ENCODE assay signal across 9 cellular contexts in genomic region chrX:71103110-71103983, GRCh38. TPM values are rescaled to one million over a fixed set of nuclear protein-coding genes. Genes with fewer than 3 reads are reported as not detected.
DNase-seq lines count a peak whose midpoint lies in the region; ATAC-seq, FAIRE-seq and TF ChIP-seq lines count a peak whose summit lies in the region.
"Had no signal": no experiment of that assay in that cellular context is flagged by ENCODE, and none has a peak within 500 bp of the region (broad histone marks: within the 10 kb centered on the region; RNA-seq: fewer than 3 reads in every experiment).

No MANE protein-coding gene starts in this region.

- H3K9me1 ChIP-seq in K562 (ENCODE audit: control insufficient read depth, insufficient read depth, low read length), result no peaks in the 10 kb centered on the region

- peak; percentile 65 for ATAC-seq in GM23338
- ATAC-seq in K562, result peak; percentile 82
- peak; percentile 60 to 84 (median 70) for ATAC-seq in natural killer cell

- POLR2A ChIA-PET in K562 (lab: Yijun Ruan, JAX), result interaction anchor here (1.0 to 2.3 kb wide), 2 partner anchors 12 to 15 kb away, joined by 3 to 9 read pairs; partner anchors contain the start of gene MED12

- H3K27me3 Mint-ChIP-seq in GM23338 (ENCODE audit: insufficient read depth, low read depth, poor library complexity), result peaks cover 6% of the 10 kb centered on the region
- H3K27me3 Mint-ChIP-seq in natural killer cell (ENCODE audit: low read depth in 2 of 2), result peaks cover 0 to 13% of the 10 kb centered on the region in 2 donors

- no peak for TF ChIP-seq RAD21 in K562 (CRISPR knock-in tag; conservative IDR thresholded peaks at IDR 0.05 in 1 of 2, IDR thresholded peaks at IDR 0.05 in 1 of 2)

- intact Hi-C loops in K562 (cut with micrococcal nuclease), result loop anchor here (2.0 kb wide), 1 partner anchor 67 kb away; no protein-coding TSS in a partner anchor
- intact Hi-C loops in natural killer cell (cut with micrococcal nuclease), result loop anchor here (1.0 to 10.0 kb wide), 2 partner anchors 15 to 431 kb away; partner anchors contain the start of genes MED12 and OGT
- intact Hi-C loops in prostate gland (cut with DNase I), result no loop called here

- peaks cover 5% of the 10 kb centered on the region; the same call in 1 of the 2 replicates for H3F3A ChIP-seq in GM23338 (replicated peaks; ENCODE audit: low read depth)

- peak overlapping the region; percentile 80 for H3K9ac ChIP-seq in BLaER1
- H3K9ac ChIP-seq in K562 (ENCODE audit: insufficient read depth in 1 of 2, low read depth in 2 of 2, low read length in 2 of 2), result peak overlapping the region; percentile 82 to 87; a peak in 3 of 4 replicates

- CTCF ChIA-PET in K562 (lab: Yijun Ruan, JAX; ENCODE audit: low intra/inter-chr PET ratio), result no interaction called here

- H3K27ac Mint-ChIP-seq in GM23338 (peak overlapping the region; percentile 83), natural killer cell (peak overlapping the region; percentile 97 to 99)

- H3K36me3 Mint-ChIP-seq in GM23338 (ENCODE audit: low read depth) (peaks cover 10% of the 10 kb centered on the region; the same call in 1 of the 3 replicates), natural killer cell (peaks cover 5% of the 10 kb centered on the region)

- no peaks in the 10 kb centered on the region; the same call in 1 of the 2 replicates for H3K36me3 ChIP-seq in BLaER1
- no peaks in the 10 kb centered on the region for H3K36me3 ChIP-seq in GM23338 (ENCODE audit: insufficient read depth)
- peaks cover 3% of the 10 kb centered on the region; the same call in 1 of the 3 replicates for H3K36me3 ChIP-seq in K562 (ENCODE audit: control insufficient read depth, insufficient read depth, low read length)
- H3K36me3 ChIP-seq in prostate gland, result no peaks in the 10 kb centered on the region

- TF ChIP-seq POLR2A in K562 (conservative IDR thresholded peaks at IDR 0.05) (peak; percentile 76), prostate gland (IDR thresholded peaks at IDR 0.05) (no peak)

- H3K79me2 ChIP-seq in GM23338 (replicated peaks; ENCODE audit: insufficient read depth) (0 out of 2 replicates have a peak, but pooled peaks cover 5% of the 10 kb centered on the region), K562 (ENCODE audit: control insufficient read depth, insufficient read depth, low read length) (peaks cover 21% of the 10 kb centered on the region; the same call in 2 of the 3 replicates)

- H3K4me1 Mint-ChIP-seq in GM23338 (peaks cover 54% of the 10 kb centered on the region), natural killer cell (peaks cover 62 to 82% of the 10 kb centered on the region in 2 donors)

- DNase-seq in GM23338 (ENCODE audit: low spot score) (peak; percentile 80), T follicular helper cell (ENCODE audit: low read depth) (peak; percentile 44), K562 (ENCODE audit: extremely low read depth in 1 of 4, low spot score in 3 of 4) (peak; percentile 83 to 94 (median 89)), natural killer cell (peak; percentile 64), NCI-H146 treated with DMSO at 0.1 percent for 48 hours (lab: John Stamatoyannopoulos, UW; ENCODE audit: unreplicated experiment) (no peak), prostate gland (ENCODE audit: low spot score) (no peak), AG20443 (ENCODE audit: low spot score) (no peak)

- H4K20me1 ChIP-seq in BLaER1 (peaks cover 9% of the 10 kb centered on the region; the same call in 1 of the 2 replicates), GM23338 (replicated peaks; ENCODE audit: insufficient read depth) (no peaks in the 10 kb centered on the region), K562 (replicated peaks; ENCODE audit: control insufficient read depth, insufficient read depth, low read length) (no peaks in the 10 kb centered on the region)

- H3K9me3 Mint-ChIP-seq in GM23338 (no peaks in the 10 kb centered on the region), natural killer cell (no peaks in the 10 kb centered on the region)

- TF ChIP-seq CTCF in GM23338 (conservative IDR thresholded peaks at IDR 0.05; ENCODE audit: low read depth in 2 of 2) (no peak), K562 (IDR thresholded peaks at IDR 0.05 in 2 of 3, conservative IDR thresholded peaks at IDR 0.05 in 1 of 3; ENCODE audit: insufficient read depth in 2 of 3, low read depth in 1 of 3, low read length in 3 of 3) (no peak), natural killer cell (IDR thresholded peaks at IDR 0.05) (no peak), prostate gland (IDR thresholded peaks at IDR 0.05) (no peak)

- in situ Hi-C loops in K562 (cut with MboI), result no loop called here

- H3K9me3 ChIP-seq in BLaER1 (no peaks in the 10 kb centered on the region), K562 (replicated peaks; ENCODE audit: control insufficient read depth, insufficient read depth, low read depth, low read length) (no peaks in the 10 kb centered on the region), prostate gland (no peaks in the 10 kb centered on the region)

- H3K4me1 ChIP-seq in BLaER1 (peaks cover 82% of the 10 kb centered on the region), GM23338 (ENCODE audit: insufficient read depth) (peaks cover 51% of the 10 kb centered on the region), K562 (replicated peaks in 1 of 2; ENCODE audit: control insufficient read depth in 2 of 2, insufficient read depth in 2 of 2, low read length in 2 of 2) (peaks cover 54 to 67% of the 10 kb centered on the region in 2 experiments), prostate gland (replicated peaks) (no peaks in the 10 kb centered on the region)

- FAIRE-seq in K562 (lab: Jason Lieb, UNC), result peak; percentile 91

- WGBS in K562 (ENCODE audit: insufficient coverage, low coverage, missing lambda C conversion rate), result 0% methylated on average over 3 of the region's 10 CpGs
- WGBS in prostate gland, result 34% methylated on average over 10 of the region's 10 CpGs

- H3K9me2 ChIP-seq in GM23338 (ENCODE audit: insufficient read depth), result no peaks in the 10 kb centered on the region

- H3K27me3 ChIP-seq in BLaER1, result peaks cover 83% of the 10 kb centered on the region
- no peaks in the 10 kb centered on the region for H3K27me3 ChIP-seq in GM23338 (ENCODE audit: insufficient read depth)
- no peaks in the 10 kb centered on the region for H3K27me3 ChIP-seq in K562 (ENCODE audit: control insufficient read depth in 2 of 2, insufficient read depth in 2 of 2, low read length in 2 of 2)
- H3K27me3 ChIP-seq in prostate gland (replicated peaks; ENCODE audit: insufficient read depth), result no peaks in the 10 kb centered on the region

- H2AFZ ChIP-seq in GM23338 (no peak overlapping the region), K562 (ENCODE audit: low read depth, low read length) (peak overlapping the region; percentile 72)

- H3K4me2 ChIP-seq in BLaER1 (peak overlapping the region; percentile 86), GM23338 (peak overlapping the region; percentile 80), K562 (ENCODE audit: insufficient read depth, low read length) (peak overlapping the region; percentile 86)

- peak; percentile 69; the same call in 1 of the 2 replicates for TF ChIP-seq EP300 in K562 (IDR thresholded peaks at IDR 0.05; ENCODE audit: low read length)

- no TSS peak for BruUV-seq in K562 (replicated peaks; lab: Mats Ljungman, UMichigan)

- H3K27ac ChIP-seq in BLaER1 (peak overlapping the region; percentile 89), GM23338 (ENCODE audit: low read depth) (peak overlapping the region; percentile 96), K562 (ENCODE audit: extremely low read depth, low read depth, low read length) (peak overlapping the region; percentile 91), prostate gland (no peak overlapping the region)

- H3K4me3 Mint-ChIP-seq in GM23338 (peak overlapping the region; percentile 68), natural killer cell (peak overlapping the region; percentile 86)

- peak overlapping the region; percentile 62 for H3K4me3 ChIP-seq in BLaER1
- H3K4me3 ChIP-seq in GM23338, result peak overlapping the region; percentile 53
- H3K4me3 ChIP-seq in K562, result peak overlapping the region; percentile 44
- H3K4me3 ChIP-seq in prostate gland, result no peak overlapping the region

RNA-seq across cellular contexts. Expression of gene CXorf65, which starts 3.2 kb away (rescaled TPM):
- total RNA-seq in GM23338 (2014; rRNA removed; shearing (Covaris generic)), result not detected in 2 replicates
- polyA plus RNA-seq in GM23338 (2016; fragmentation: Nextera tagmentation; extraction: Ambion mirVana), result 0.79 and 1.1 TPM in 2 replicates
- total RNA-seq in K562 (2011; cell fraction: chromatin; rRNA removed; ENCODE audit: low replicate concordance), result 2.9 and 8.8 TPM in 2 replicates
- total RNA-seq in K562 (2011; cell fraction: nucleolus; rRNA removed), result 2.9 and 4.3 TPM in 2 replicates
- total RNA-seq in K562 (2011; cell fraction: nucleoplasm; rRNA removed), result 3.2 and 7.9 TPM in 2 replicates
- total RNA-seq in K562 (2014; rRNA removed), result 2.9 and 3.1 TPM in 2 replicates
- total RNA-seq in K562 (2014; rRNA removed; fragmentation: Illumina TruSeq; extraction: Trizol), result 2.4 and 3.0 TPM in 2 replicates
- 1.8 and 2.6 TPM in 2 replicates for total RNA-seq in K562 (2015; rRNA removed; fragmentation: Illumina TruSeq; extraction: Trizol)
- 1.8 and 2.0 TPM in 2 replicates for total RNA-seq in K562 (2021)
- 0.77 and 1.9 TPM in 2 replicates for polyA plus RNA-seq in K562 (2011; rRNA removed)
- polyA plus RNA-seq in K562 (2011; cell fraction: cytosol; rRNA removed), result 0.45 and 0.94 TPM in 2 replicates
- 2.4 TPM in 2 replicates for polyA plus RNA-seq in K562 (2011; cell fraction: nucleus; rRNA removed)
- polyA plus RNA-seq in K562 (2012), result 1.2 and 3.5 TPM in 2 replicates
- polyA plus RNA-seq in K562 (2014; fragmentation: Illumina TruSeq; extraction: Trizol), result 1.4 TPM in 2 replicates
- polyA plus RNA-seq in K562 (2014; fragmentation: Nextera tagmentation; extraction: Ambion mirVana), result 1 to 10 TPM; 6.8 to 8.4 TPM
- polyA plus RNA-seq in K562 (2014; rRNA removed), result 0.36 and 3.9 TPM in 2 replicates
- 0.88 TPM in 1 of 2 replicates, not detected in the other for polyA minus RNA-seq in K562 (2011; rRNA and poly(A)+ RNA removed)
- not detected in 2 replicates for polyA minus RNA-seq in K562 (2011; cell fraction: cytosol; rRNA and poly(A)+ RNA removed)
- 2.0 TPM in 1 of 2 replicates, not detected in the other for polyA minus RNA-seq in K562 (2011; cell fraction: nucleus; rRNA and poly(A)+ RNA removed)
- 100 to 1,000 TPM in 1 of 3 donors, 10 to 100 TPM in 2; 55.8 to 117 (median 92.8) TPM for total RNA-seq in natural killer cell
- not detected for total RNA-seq in prostate gland
- total RNA-seq: skeletal muscle tissue had no signal

RNA-seq across cellular contexts. Expression of gene FOXO4, which starts 7.7 kb away (rescaled TPM):
- total RNA-seq in GM23338 (2014; rRNA removed; shearing (Covaris generic)), result 26.6 and 31.4 TPM in 2 replicates
- polyA plus RNA-seq in GM23338 (2016; fragmentation: Nextera tagmentation; extraction: Ambion mirVana) (7.0 and 8.0 TPM in 2 replicates), K562 (2011; rRNA removed) (5.7 and 6.0 TPM in 2 replicates), K562 (2014; fragmentation: Illumina TruSeq; extraction: Trizol) (18.5 and 19.1 TPM in 2 replicates), K562 (2014; fragmentation: Nextera tagmentation; extraction: Ambion mirVana) (under 1 TPM; 0.13 to 0.14 TPM), K562 (2014; rRNA removed) (11.0 and 12.8 TPM in 2 replicates)
- total RNA-seq in K562 (2011; cell fraction: chromatin; rRNA removed; ENCODE audit: low replicate concordance), result 3.0 and 4.6 TPM in 2 replicates
- 2.6 and 3.7 TPM in 2 replicates for total RNA-seq in K562 (2011; cell fraction: nucleolus; rRNA removed)
- 3.4 and 4.9 TPM in 2 replicates for total RNA-seq in K562 (2011; cell fraction: nucleoplasm; rRNA removed)
- total RNA-seq in K562 (2014; rRNA removed) (11.5 and 12.8 TPM in 2 replicates), K562 (2014; rRNA removed; fragmentation: Illumina TruSeq; extraction: Trizol) (7.6 and 8.7 TPM in 2 replicates), K562 (2015; rRNA removed; fragmentation: Illumina TruSeq; extraction: Trizol) (6.4 and 8.5 TPM in 2 replicates), K562 (2021) (23.6 and 26.6 TPM in 2 replicates), natural killer cell (10 to 100 TPM; 47.3 to 57.2 (median 51.2) TPM), prostate gland (10 to 100 TPM; 40.4 to 74.0 TPM)
- polyA plus RNA-seq in K562 (2011; cell fraction: cytosol; rRNA removed), result 8.8 and 15.6 TPM in 2 replicates
- 4.5 and 8.3 TPM in 2 replicates for polyA plus RNA-seq in K562 (2011; cell fraction: nucleus; rRNA removed)
- polyA plus RNA-seq in K562 (2012), result 11.1 and 14.8 TPM in 2 replicates
- polyA minus RNA-seq in K562 (2011; rRNA and poly(A)+ RNA removed), result 2.8 TPM in 2 replicates
- 5.7 and 7.5 TPM in 2 replicates for polyA minus RNA-seq in K562 (2011; cell fraction: cytosol; rRNA and poly(A)+ RNA removed)
- 1.1 and 1.9 TPM in 2 replicates for polyA minus RNA-seq in K562 (2011; cell fraction: nucleus; rRNA and poly(A)+ RNA removed)

RNA-seq across cellular contexts. Expression of gene IL2RG, which starts 8.0 kb away (rescaled TPM):
- not detected in 2 replicates for total RNA-seq in GM23338 (2014; rRNA removed; shearing (Covaris generic))
- polyA plus RNA-seq in GM23338 (2016; fragmentation: Nextera tagmentation; extraction: Ambion mirVana) (0.26 and 0.31 TPM in 2 replicates), K562 (2011; rRNA removed) (43.0 and 55.4 TPM in 2 replicates), K562 (2014; fragmentation: Illumina TruSeq; extraction: Trizol) (45.8 and 52.7 TPM in 2 replicates), K562 (2014; fragmentation: Nextera tagmentation; extraction: Ambion mirVana) (10 to 100 TPM; 17.4 to 27.4 TPM), K562 (2014; rRNA removed) (23.9 and 25.8 TPM in 2 replicates)
- total RNA-seq in K562 (2011; cell fraction: chromatin; rRNA removed; ENCODE audit: low replicate concordance), result 48.6 and 70.4 TPM in 2 replicates
- total RNA-seq in K562 (2011; cell fraction: nucleolus; rRNA removed), result 91.1 and 92.7 TPM in 2 replicates
- total RNA-seq in K562 (2011; cell fraction: nucleoplasm; rRNA removed), result 80.5 and 94.1 TPM in 2 replicates
- total RNA-seq in K562 (2014; rRNA removed) (5.5 and 7.5 TPM in 2 replicates), K562 (2014; rRNA removed; fragmentation: Illumina TruSeq; extraction: Trizol) (9.7 and 11.4 TPM in 2 replicates), K562 (2015; rRNA removed; fragmentation: Illumina TruSeq; extraction: Trizol) (6.1 and 7.5 TPM in 2 replicates), K562 (2021) (18.0 and 19.7 TPM in 2 replicates), natural killer cell (100 to 1,000 TPM; 506 to 577 (median 550) TPM), prostate gland (1 to 10 TPM in 1 of 2 donors, under 1 TPM in 1; 0.73 to 2.8 TPM)
- 91.9 and 138 TPM in 2 replicates for polyA plus RNA-seq in K562 (2011; cell fraction: cytosol; rRNA removed)
- 29.1 and 32.6 TPM in 2 replicates for polyA plus RNA-seq in K562 (2011; cell fraction: nucleus; rRNA removed)
- 17.7 and 27.6 TPM in 2 replicates for polyA plus RNA-seq in K562 (2012)
- 26.0 and 31.9 TPM in 2 replicates for polyA minus RNA-seq in K562 (2011; rRNA and poly(A)+ RNA removed)
- 13.8 and 14.3 TPM in 2 replicates for polyA minus RNA-seq in K562 (2011; cell fraction: cytosol; rRNA and poly(A)+ RNA removed)
- polyA minus RNA-seq in K562 (2011; cell fraction: nucleus; rRNA and poly(A)+ RNA removed), result 5.9 and 9.1 TPM in 2 replicates

RNA-seq across cellular contexts. Expression of gene MED12, which starts 15.0 kb away (rescaled TPM):
- 35.2 and 40.6 TPM in 2 replicates for total RNA-seq in GM23338 (2014; rRNA removed; shearing (Covaris generic))
- polyA plus RNA-seq in GM23338 (2016; fragmentation: Nextera tagmentation; extraction: Ambion mirVana) (6.9 and 7.1 TPM in 2 replicates), K562 (2011; rRNA removed) (8.5 and 19.1 TPM in 2 replicates), K562 (2014; fragmentation: Illumina TruSeq; extraction: Trizol) (26.7 and 31.0 TPM in 2 replicates), K562 (2014; fragmentation: Nextera tagmentation; extraction: Ambion mirVana) (1 to 10 TPM; 1.6 to 2.8 TPM), K562 (2014; rRNA removed) (15.6 and 17.7 TPM in 2 replicates)
- 282 and 395 TPM in 2 replicates for total RNA-seq in K562 (2011; cell fraction: chromatin; rRNA removed; ENCODE audit: low replicate concordance)
- total RNA-seq in K562 (2011; cell fraction: nucleolus; rRNA removed), result 116 and 125 TPM in 2 replicates
- total RNA-seq in K562 (2011; cell fraction: nucleoplasm; rRNA removed), result 127 and 134 TPM in 2 replicates
- total RNA-seq in K562 (2014; rRNA removed) (18.4 and 23.1 TPM in 2 replicates), K562 (2014; rRNA removed; fragmentation: Illumina TruSeq; extraction: Trizol) (7.7 and 8.6 TPM in 2 replicates), K562 (2015; rRNA removed; fragmentation: Illumina TruSeq; extraction: Trizol) (7.7 and 10.3 TPM in 2 replicates), K562 (2021) (47.3 and 49.7 TPM in 2 replicates), natural killer cell (100 to 1,000 TPM; 111 to 156 (median 115) TPM), prostate gland (10 to 100 TPM; 29.4 to 82.3 TPM)
- polyA plus RNA-seq in K562 (2011; cell fraction: cytosol; rRNA removed), result 11.3 and 12.0 TPM in 2 replicates
- 149 and 177 TPM in 2 replicates for polyA plus RNA-seq in K562 (2011; cell fraction: nucleus; rRNA removed)
- 27.2 and 37.7 TPM in 2 replicates for polyA plus RNA-seq in K562 (2012)
- polyA minus RNA-seq in K562 (2011; rRNA and poly(A)+ RNA removed), result 26.7 and 27.1 TPM in 2 replicates
- 51.0 and 53.6 TPM in 2 replicates for polyA minus RNA-seq in K562 (2011; cell fraction: cytosol; rRNA and poly(A)+ RNA removed)
- 58.2 and 76.0 TPM in 2 replicates for polyA minus RNA-seq in K562 (2011; cell fraction: nucleus; rRNA and poly(A)+ RNA removed)

RNA-seq across cellular contexts. Expression of gene SNX12, which starts 35.2 kb away (rescaled TPM):
- total RNA-seq in GM23338 (2014; rRNA removed; shearing (Covaris generic)), result 70.8 and 75.3 TPM in 2 replicates
- polyA plus RNA-seq in GM23338 (2016; fragmentation: Nextera tagmentation; extraction: Ambion mirVana) (27.9 and 28.5 TPM in 2 replicates), K562 (2011; rRNA removed) (32.7 and 47.6 TPM in 2 replicates), K562 (2014; fragmentation: Illumina TruSeq; extraction: Trizol) (37.2 and 43.8 TPM in 2 replicates), K562 (2014; fragmentation: Nextera tagmentation; extraction: Ambion mirVana) (10 to 100 TPM; 12.7 to 13.9 TPM), K562 (2014; rRNA removed) (35.5 and 43.4 TPM in 2 replicates)
- 10.9 and 11.1 TPM in 2 replicates for total RNA-seq in K562 (2011; cell fraction: chromatin; rRNA removed; ENCODE audit: low replicate concordance)
- 10.4 and 13.5 TPM in 2 replicates for total RNA-seq in K562 (2011; cell fraction: nucleolus; rRNA removed)
- 18.4 and 22.7 TPM in 2 replicates for total RNA-seq in K562 (2011; cell fraction: nucleoplasm; rRNA removed)
- total RNA-seq in K562 (2014; rRNA removed) (28.1 and 34.2 TPM in 2 replicates), K562 (2014; rRNA removed; fragmentation: Illumina TruSeq; extraction: Trizol) (37.1 and 38.4 TPM in 2 replicates), K562 (2015; rRNA removed; fragmentation: Illumina TruSeq; extraction: Trizol) (35.3 and 37.8 TPM in 2 replicates), K562 (2021) (47.7 and 50.3 TPM in 2 replicates), natural killer cell (10 to 100 TPM; 36.0 to 40.1 (median 38.6) TPM), prostate gland (10 to 100 TPM; 54.5 to 65.5 TPM)
- polyA plus RNA-seq in K562 (2011; cell fraction: cytosol; rRNA removed), result 37.4 and 46.1 TPM in 2 replicates
- polyA plus RNA-seq in K562 (2011; cell fraction: nucleus; rRNA removed), result 13.1 and 13.2 TPM in 2 replicates
- polyA plus RNA-seq in K562 (2012), result 38.1 and 39.5 TPM in 2 replicates
- polyA minus RNA-seq in K562 (2011; rRNA and poly(A)+ RNA removed), result 21.5 and 29.9 TPM in 2 replicates
- 18.7 and 29.2 TPM in 2 replicates for polyA minus RNA-seq in K562 (2011; cell fraction: cytosol; rRNA and poly(A)+ RNA removed)
- polyA minus RNA-seq in K562 (2011; cell fraction: nucleus; rRNA and poly(A)+ RNA removed), result 5.1 and 8.2 TPM in 2 replicates

Comparison
In these comparisons a context has a peak if more than half of its experiments do, and no peak if none do; other contexts are left out.
1. H3K27ac ChIP-seq: peak in BLaER1 (single experiment), GM23338 (single experiment) and K562 (single experiment); none in prostate gland (0 of 2).
2. H3K4me3 ChIP-seq: peak in BLaER1 (single experiment), GM23338 (single experiment) and K562 (single experiment); none in prostate gland (0 of 2).
3. DNase-seq: peak in GM23338 (single experiment), T follicular helper cell (single experiment), K562 (4 of 4) and natural killer cell (single experiment); none in NCI-H146 treated with DMSO at 0.1 percent for 48 hours (single experiment), prostate gland (single experiment) and AG20443 (single experiment).
4. RNA of gene CXorf65, which starts 3.2 kb away (total RNA-seq): 55.8 to 117 TPM in natural killer cell; 1.8 to 8.8 TPM in K562, not detected in GM23338 and not detected in prostate gland; every median in the first group is over 4 times any median in the second.
5. RNA of gene IL2RG, which starts 8.0 kb away (total RNA-seq): 506 to 577 TPM in natural killer cell; 5.5 to 94.1 TPM in K562, 0.73 to 2.8 TPM in prostate gland and not detected in GM23338; every median in the first group is over 4 times any median in the second.
6. Peak in every context shown above with its lines, with median percentiles within 50 percentile points of each other: H3K4me2 ChIP-seq and ATAC-seq.